ENCODE assay signal across 29 cellular contexts in the genomic region with DNA sequence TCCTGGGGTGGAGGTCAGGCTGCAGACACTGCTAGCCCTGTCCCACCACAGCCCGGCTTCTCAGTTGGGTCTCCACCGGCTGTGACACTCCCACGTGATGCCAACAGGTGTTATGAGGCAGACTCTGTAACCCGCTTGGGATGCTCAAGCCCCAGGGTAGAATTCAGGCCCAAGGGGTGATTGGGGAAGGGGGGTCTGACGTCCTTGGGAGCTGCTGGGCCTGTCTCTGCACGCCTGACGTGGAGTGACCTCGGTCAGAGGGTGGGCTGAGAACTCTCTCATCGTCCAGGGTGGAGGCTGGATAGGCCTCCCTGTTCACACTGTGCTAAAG. TPM values are rescaled to one million over a fixed set of nuclear protein-coding genes. Genes with fewer than 3 reads are reported as not detected.
"Had no signal": no experiment of that assay in that cellular context is flagged by ENCODE, and none has a peak within 500 bp of the region (broad histone marks: within the 10 kb centered on the region; RNA-seq: fewer than 3 reads in every experiment).

No MANE protein-coding gene starts in this region.

- H3K9me3 ChIP-seq: left ventricle myocardium inferior, mucosa of descending colon, pancreas, prostate gland, stomach, testis, thyroid gland, transverse colon, upper lobe of left lung, vagina had no signal

- H3K4me1 ChIP-seq: pancreas had no signal

- H3K27me3 ChIP-seq: pancreas, testis, vagina had no signal

- FAIRE-seq: pancreas had no signal

- H3K4me3 ChIP-seq: left ventricle myocardium inferior, lung, mucosa of descending colon, pancreas, prostate gland, skin epidermis, stomach, testis, thyroid gland, transverse colon, upper lobe of left lung, vagina had no signal

- H3K27ac ChIP-seq: left ventricle myocardium inferior, pancreas, prostate gland, skin epidermis, stomach, testis, thyroid gland, transverse colon, upper lobe of left lung, vagina had no signal

- ATAC-seq: naive thymus-derived CD4-positive, alpha-beta T cell; natural killer cell treated with Interleukin-12 subunit alpha and Interleukin-12 subunit beta and Interleukin-15 and Interleukin-18, amount 100 ng/mL, for 72 hours; pancreas; right cardiac atrium; sciatic nerve; stimulated activated naive B cell treated with anti-CD40 and anti-IgM and Interleukin-4, amounts not matched to agents 10 μg/mL and 1 μg/mL and 100 μg/mL, for 72 hours; stimulated activated naive CD8-positive, alpha-beta T cell treated with anti-CD3 and anti-CD28 coated beads, Interleukin-15, Interleukin-2, amounts not matched to agents 100 U/mL and 50 U/mL, for 24 hours had no signal

- H3K36me3 ChIP-seq: left ventricle myocardium inferior, pancreas, prostate gland, stomach, thyroid gland, transverse colon, upper lobe of left lung, vagina had no signal

- DNase-seq: islet precursor cell; left ventricle myocardium inferior; midbrain; naive thymus-derived CD4-positive, alpha-beta T cell; nucleus accumbens; pancreas; posterior cingulate gyrus; retina; right cardiac atrium; stimulated activated CD4-positive, alpha-beta T cell treated with anti-CD3 and anti-CD28 coated beads, Interleukin-12 subunit alpha, Interleukin-12 subunit beta, amount 100 ng/mL, for 4 hours; stimulated activated CD4-positive, alpha-beta T cell treated with anti-CD3 and anti-CD28 coated beads, Interleukin-15, amount 100 ng/mL, for 24 hours; stimulated activated CD4-positive, alpha-beta T cell treated with anti-CD3 and anti-CD28 coated beads, Interleukin-2, amount 100 ng/mL, for 24 hours; stimulated activated CD4-positive, alpha-beta T cell treated with anti-CD3 and anti-CD28 coated beads, Interleukin-4, amount 100 ng/mL, for 1 hour; stimulated activated naive B cell treated with anti-CD40 and anti-IgM and Interleukin-4, amounts not matched to agents 10 μg/mL and 1 μg/mL and 100 μg/mL, for 72 hours; stimulated activated naive CD8-positive, alpha-beta T cell treated with anti-CD3 and anti-CD28 coated beads, Interleukin-15, Interleukin-2, amounts not matched to agents 100 U/mL and 50 U/mL, for 24 hours; testis; thyroid gland had no signal

RNA-seq across cellular contexts. Expression of gene HES5, which starts 7.7 kb away (rescaled TPM):
- total RNA-seq: myocyte; naive thymus-derived CD4-positive, alpha-beta T cell; natural killer cell treated with Interleukin-12 subunit alpha and Interleukin-12 subunit beta and Interleukin-15 and Interleukin-18, amount 100 ng/mL, for 72 hours; osteoblast; thyroid gland; vagina had no signal
- polyA plus RNA-seq: naive thymus-derived CD4-positive, alpha-beta T cell had no signal
